In the genomic region with DNA sequence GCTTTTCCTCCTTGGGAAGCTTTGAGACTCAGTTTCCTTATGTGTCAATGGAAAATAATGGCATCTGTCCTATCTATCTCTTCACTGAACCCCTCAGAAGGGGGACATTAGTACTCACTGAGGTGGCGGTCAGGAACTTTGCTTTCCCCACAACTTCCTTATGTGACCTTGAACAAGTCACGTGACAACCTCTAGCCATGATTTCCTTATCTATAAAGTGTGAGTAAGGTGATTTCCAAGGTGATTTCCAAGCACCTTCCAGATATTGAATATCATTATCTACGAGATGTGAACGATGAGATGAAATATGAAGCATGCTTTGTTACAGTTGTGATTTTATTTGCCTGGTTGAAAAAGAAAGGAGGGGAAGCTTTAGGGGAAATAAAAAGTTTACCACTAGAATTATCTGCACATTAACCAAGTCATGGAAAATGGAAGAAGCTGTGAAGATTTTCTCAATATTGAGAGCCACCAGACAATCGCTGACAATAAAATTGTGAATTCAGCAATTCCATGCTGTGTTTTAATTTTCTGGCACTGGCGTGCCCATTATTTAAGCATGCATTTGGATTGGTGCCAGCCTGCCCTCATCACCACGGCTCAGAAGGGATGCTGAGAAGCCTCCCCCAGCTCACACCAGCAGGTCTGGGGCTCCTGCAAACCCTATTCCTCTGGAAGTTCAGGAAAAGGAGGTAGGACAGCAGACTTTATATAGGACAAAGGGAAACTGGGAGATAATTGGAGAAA, we compare ENCODE assay signal across 26 cellular contexts.
DNase-seq lines count a peak whose midpoint lies in the region; ATAC-seq, FAIRE-seq and TF ChIP-seq lines count a peak whose summit lies in the region.
"Had no signal": no experiment of that assay in that cellular context is flagged by ENCODE, and none has a peak within 500 bp of the region (broad histone marks: within the 10 kb centered on the region; RNA-seq: fewer than 3 reads in every experiment).

No MANE protein-coding gene starts in this region.

- H3K4me3 ChIP-seq in SK-N-MC, result no peak overlapping the region
- no peak overlapping the region for H3K4me3 ChIP-seq in small intestine (ENCODE audit: low read depth in 1 of 2, low read length in 2 of 2)
- H3K4me3 ChIP-seq: pancreas, SJCRH30, upper lobe of right lung had no signal

- H3K36me3 ChIP-seq in SK-N-MC (ENCODE audit: insufficient read depth, low read length) (peaks cover 5% of the 10 kb centered on the region; the same call in 1 of the 2 replicates), small intestine (ENCODE audit: control insufficient read depth in 2 of 2, insufficient read depth in 2 of 2, low read length in 2 of 2) (no peaks in the 10 kb centered on the region)
- H3K36me3 ChIP-seq: pancreas, SJCRH30, upper lobe of right lung had no signal

- no peak for TF ChIP-seq POLR2A in GM12891 (IDR thresholded peaks at IDR 0.05; ENCODE audit: low read depth, low read length)

- peaks cover 11% of the 10 kb centered on the region; the same call in 1 of the 2 replicates for H3K9me3 ChIP-seq in SK-N-MC (ENCODE audit: low read depth, low read length)
- H3K9me3 ChIP-seq in small intestine (ENCODE audit: control insufficient read depth, low read depth), result no peaks in the 10 kb centered on the region
- H3K9me3 ChIP-seq: pancreas, SJCRH30, upper lobe of right lung had no signal

- no peak for ATAC-seq in GM21528 (IDR thresholded peaks at IDR 0.05; ENCODE audit: low FRiP score, unreplicated experiment)
- no peak for ATAC-seq in activated CD4-positive, CD25-positive, alpha-beta regulatory T cell treated with anti-CD3 and anti-CD28 coated beads, Interleukin-2, amount 50 U/mL, for 24 hours
- ATAC-seq: activated CD8-positive, alpha-beta memory T cell treated with anti-CD3 and anti-CD28 coated beads, Interleukin-2, amount 10 ng/mL, durations not matched to agents 7 days and 5 days; right cardiac atrium; upper lobe of right lung had no signal

- FAIRE-seq in GM12891 (lab: Jason Lieb, UNC), result peak; percentile 40
- FAIRE-seq in small intestine (lab: Jason Lieb, UNC), result no peak
- FAIRE-seq: astrocyte, endometrium, H54, islet of Langerhans, pancreas, RCC 7860, TTC549 had no signal

- H3K27me3 ChIP-seq in small intestine (ENCODE audit: control insufficient read depth in 2 of 2, insufficient read depth in 2 of 2, low read length in 2 of 2), result no peaks in the 10 kb centered on the region
- H3K27me3 ChIP-seq: pancreas, SJCRH30, upper lobe of right lung had no signal

- H3K4me1 ChIP-seq in small intestine (ENCODE audit: control insufficient read depth in 2 of 2, insufficient read depth in 1 of 2, low read depth in 1 of 2, low read length in 1 of 2), result peaks cover 3 to 9% of the 10 kb centered on the region in 2 donors
- H3K4me1 ChIP-seq: pancreas, SJCRH30, upper lobe of right lung had no signal

- WGBS in small intestine, 3 donors, result 47 to 63% (median 52%) methylated on average over 7 of the region's 7 CpGs

- H3K27ac ChIP-seq in SK-N-MC (peak overlapping the region; percentile 34; the same call in 1 of the 2 replicates), small intestine (ENCODE audit: low read depth in 1 of 2, low read length in 1 of 2) (no peak overlapping the region)
- H3K27ac ChIP-seq: KMS-11, pancreas, SJCRH30, upper lobe of right lung had no signal

- no peak overlapping the region for H3K9ac ChIP-seq in SK-N-MC (ENCODE audit: insufficient read length)
- H3K9ac ChIP-seq: KMS-11 had no signal

- DNase-seq in NCI-H2171 treated with DMSO at 0.1 percent for 48 hours (lab: John Stamatoyannopoulos, UW) (peak; percentile 5), NCI-H2171 (lab: John Stamatoyannopoulos, UW) (no peak), GM12891 (ENCODE audit: insufficient read length, low spot score) (no peak), SK-N-MC (ENCODE audit: low read depth, low spot score) (peak; percentile 71), small intestine (peak; percentile 35), 8988T (no peak)
- DNase-seq: activated CD4-positive, alpha-beta T cell treated with anti-CD3 and anti-CD28 coated beads for 48 hours; activated CD8-positive, alpha-beta memory T cell treated with anti-CD3 and anti-CD28 coated beads, Interleukin-2, amount 10 ng/mL, durations not matched to agents 7 days and 5 days; caudate nucleus; DMS79 treated with DMSO at 0.1 percent for 48 hours; NCI-H187; nephron progenitor cell; pancreas; right cardiac atrium; SJCRH30; T-helper 1 cell; upper lobe of right lung had no signal

TF ChIP-seq in GM12891, 5 proteins besides CTCF, POLR2A, EP300 and RAD21:
- TF ChIP-seq SPI1 (IDR thresholded peaks at IDR 0.05; ENCODE audit: low read depth, low read length) (no peak), PAX5 (IDR thresholded peaks at IDR 0.05; ENCODE audit: insufficient read depth, low read length, severe bottlenecking) (no peak), POU2F2 (IDR thresholded peaks at IDR 0.05; ENCODE audit: low read depth, low read length) (no peak), POLR2AphosphoS5 (IDR thresholded peaks at IDR 0.05; ENCODE audit: low read depth, low read length) (no peak), TAF1 (IDR thresholded peaks at IDR 0.05; ENCODE audit: low read depth, low read length) (no peak)

Comparison
In these comparisons a context has a peak if more than half of its experiments do, and no peak if none do; other contexts are left out.
1. DNase-seq: peak in NCI-H2171 treated with DMSO at 0.1 percent for 48 hours (single experiment), SK-N-MC (single experiment) and small intestine (single experiment); none in NCI-H2171 (single experiment), GM12891 (single experiment) and 8988T (single experiment).